ENCODE assay signal across 8 cellular contexts in the genomic region with DNA sequence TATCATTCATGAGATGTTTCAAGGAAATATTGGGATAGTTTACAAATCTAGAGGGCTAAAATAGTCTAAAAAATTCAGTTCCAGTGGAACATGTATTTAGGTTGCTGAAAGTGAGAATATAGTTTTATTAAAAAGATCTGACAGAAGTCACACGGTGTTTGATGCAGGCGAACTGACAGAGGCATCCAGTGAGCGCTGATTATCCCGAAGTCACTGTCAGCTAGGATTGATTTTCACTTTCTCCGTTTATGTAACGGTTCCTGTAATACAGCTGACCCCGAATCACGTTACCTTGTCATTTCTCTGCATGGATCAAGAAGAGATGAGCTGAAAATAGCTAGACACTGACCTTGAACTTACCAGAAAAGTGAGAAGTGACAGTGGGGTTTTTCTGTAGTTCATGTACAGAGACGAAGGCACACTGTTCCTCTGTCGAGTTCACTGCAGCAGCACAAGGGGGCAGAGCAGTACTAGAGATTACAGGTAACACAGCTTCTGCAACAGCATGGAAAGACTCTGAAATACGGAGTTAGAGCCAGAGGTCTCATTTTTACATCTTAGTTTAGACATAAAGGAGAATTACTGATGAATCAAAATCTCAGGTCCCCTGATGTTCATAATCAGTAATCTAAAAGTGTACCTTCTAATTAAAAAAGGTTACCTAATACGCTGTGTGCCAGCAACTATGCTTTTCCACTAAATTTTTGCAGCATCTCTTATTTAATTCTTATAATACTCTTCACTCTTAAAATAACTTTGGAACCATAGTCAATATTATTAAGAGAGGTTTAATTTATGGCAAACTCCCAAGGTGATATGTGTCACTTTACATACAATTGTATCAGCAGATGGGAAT. TPM values are rescaled to one million over a fixed set of nuclear protein-coding genes. Genes with fewer than 3 reads are reported as not detected.
DNase-seq lines count a peak whose midpoint lies in the region; ATAC-seq and TF ChIP-seq lines count a peak whose summit lies in the region.

No MANE protein-coding gene starts in this region.

- ATAC-seq in GM18511 (IDR thresholded peaks at IDR 0.05; ENCODE audit: unreplicated experiment): peak; percentile 74
- ATAC-seq in HG02981 (IDR thresholded peaks at IDR 0.05; ENCODE audit: unreplicated experiment): peak; percentile 80
- peak; percentile 94 for ATAC-seq in activated CD8-positive, alpha-beta T cell treated with anti-CD3 and anti-CD28 coated beads, Interleukin-2, amount 10 ng/mL, durations not matched to agents 7 days and 5 days

- H3K9me3 ChIP-seq in vagina: no peaks in the 10 kb centered on the region

- H3K36me3 ChIP-seq in vagina: no peaks in the 10 kb centered on the region

- peaks cover 59% of the 10 kb centered on the region for H3K4me1 Mint-ChIP-seq in activated CD8-positive, alpha-beta T cell treated with anti-CD3 and anti-CD28 coated beads, Interleukin-2, amount 10 ng/mL, durations not matched to agents 7 days and 5 days (ENCODE audit: low read depth)

- no peak overlapping the region for H3K27ac ChIP-seq in vagina

- no peak overlapping the region for H3K4me3 Mint-ChIP-seq in activated CD8-positive, alpha-beta T cell treated with anti-CD3 and anti-CD28 coated beads, Interleukin-2, amount 10 ng/mL, durations not matched to agents 7 days and 5 days

- no peaks in the 10 kb centered on the region for H3K27me3 ChIP-seq in vagina

- CTCF ChIA-PET in activated CD8-positive, alpha-beta T cell treated with anti-CD3 and anti-CD28 coated beads, Interleukin-2, amount 10 ng/mL, durations not matched to agents 7 days and 5 days (lab: Charles Lee): interaction anchor here (0.7 to 9.3 kb wide), 22 partner anchors 9 to 121 kb away, joined by 3 to 90 read pairs (median 6); partner anchors contain the start of gene ARHGAP15

- TF ChIP-seq CTCF in AG09319 (IDR thresholded peaks at IDR 0.05; ENCODE audit: low read depth, low read length): peak; percentile 57
- TF ChIP-seq CTCF in epithelial cell of proximal tubule (conservative IDR thresholded peaks at IDR 0.05; ENCODE audit: low read depth, low read length): peak; percentile 87
- peak in 2 of 3 experiments; percentile 16 to 58 for TF ChIP-seq CTCF in vagina (IDR thresholded peaks at IDR 0.05)

- no peaks in the 10 kb centered on the region for H3K4me1 ChIP-seq in vagina

- intact Hi-C loops in vagina (cut with DNase I): loop anchor here (10.0 kb wide), 1 partner anchor 1947 kb away; no protein-coding TSS in a partner anchor

- peak overlapping the region; percentile 5 for H3K27ac Mint-ChIP-seq in activated CD8-positive, alpha-beta T cell treated with anti-CD3 and anti-CD28 coated beads, Interleukin-2, amount 10 ng/mL, durations not matched to agents 7 days and 5 days

- H3K27me3 Mint-ChIP-seq in activated CD8-positive, alpha-beta T cell treated with anti-CD3 and anti-CD28 coated beads, Interleukin-2, amount 10 ng/mL, durations not matched to agents 7 days and 5 days (ENCODE audit: low read depth): no peaks in the 10 kb centered on the region

- peaks cover 66% of the 10 kb centered on the region for H3K36me3 Mint-ChIP-seq in activated CD8-positive, alpha-beta T cell treated with anti-CD3 and anti-CD28 coated beads, Interleukin-2, amount 10 ng/mL, durations not matched to agents 7 days and 5 days (ENCODE audit: low read depth)

- no peak for TF ChIP-seq POLR2A in vagina (IDR thresholded peaks at IDR 0.05)

- H3K4me3 ChIP-seq in epithelial cell of proximal tubule (ENCODE audit: low read depth, low read length): peak overlapping the region; percentile 26
- H3K4me3 ChIP-seq in vagina: no peak overlapping the region

- no peaks in the 10 kb centered on the region for H3K9me3 Mint-ChIP-seq in activated CD8-positive, alpha-beta T cell treated with anti-CD3 and anti-CD28 coated beads, Interleukin-2, amount 10 ng/mL, durations not matched to agents 7 days and 5 days (ENCODE audit: insufficient read depth)

- POLR2A ChIA-PET in activated CD8-positive, alpha-beta T cell treated with anti-CD3 and anti-CD28 coated beads, Interleukin-2, amount 10 ng/mL, durations not matched to agents 7 days and 5 days (lab: Charles Lee): interaction anchor here (0.7 to 1.3 kb wide), 2 partner anchors 32 to 41 kb away, joined by 3 read pairs; no protein-coding TSS in a partner anchor

- DNase-seq in AG09319 (ENCODE audit: extremely low read depth, low read depth) (peak; percentile 0), NCI-H446 (lab: John Stamatoyannopoulos, UW) (peak; percentile 58 to 76), epithelial cell of proximal tubule (ENCODE audit: low read depth) (no peak), occipital lobe (lab: John Stamatoyannopoulos, UW) (peak; percentile 13), vagina (ENCODE audit: extremely low spot score in 2 of 2) (no peak)
- DNase-seq in activated CD8-positive, alpha-beta T cell treated with anti-CD3 and anti-CD28 coated beads, Interleukin-2, amount 10 ng/mL, durations not matched to agents 7 days and 5 days: peak; percentile 67

RNA-seq across cellular contexts. Expression of gene ARHGAP15, which starts 33.0 kb away (rescaled TPM):
- total RNA-seq in activated CD8-positive, alpha-beta T cell treated with anti-CD3 and anti-CD28 coated beads, Interleukin-2, amount 10 ng/mL, durations not matched to agents 7 days and 5 days: 100 to 1,000 TPM; 154 to 158 TPM
- not detected in 2 replicates for total RNA-seq in epithelial cell of proximal tubule
- 14.2 TPM for total RNA-seq in occipital lobe
- 9.1 TPM for total RNA-seq in vagina

Comparison
In these comparisons a context has a peak if more than half of its experiments do, and no peak if none do; other contexts are left out.
1. DNase-seq: peak in AG09319 (single experiment), NCI-H446 (2 of 2), activated CD8-positive, alpha-beta T cell treated with anti-CD3 and anti-CD28 coated beads, Interleukin-2, amount 10 ng/mL, durations not matched to agents 7 days and 5 days (single experiment) and occipital lobe (single experiment); none in epithelial cell of proximal tubule (single experiment) and vagina (0 of 2).
2. CTCF ChIP-seq: peak in every context shown above with its lines; median percentile 87 in epithelial cell of proximal tubule; 57 in AG09319; 37 in vagina.
3. RNA of gene ARHGAP15, which starts 33.0 kb away (total RNA-seq): 154 to 158 TPM in activated CD8-positive, alpha-beta T cell treated with anti-CD3 and anti-CD28 coated beads, Interleukin-2, amount 10 ng/mL, durations not matched to agents 7 days and 5 days; 14.2 TPM in occipital lobe (single experiment), 9.1 TPM in vagina (single experiment) and not detected in epithelial cell of proximal tubule; every median in the first group is over 10 times any median in the second.
4. Peak in every context shown above with its lines, with median percentiles within 50 percentile points of each other: ATAC-seq.